ENCODE assay signal across 15 cellular contexts in the genomic region with DNA sequence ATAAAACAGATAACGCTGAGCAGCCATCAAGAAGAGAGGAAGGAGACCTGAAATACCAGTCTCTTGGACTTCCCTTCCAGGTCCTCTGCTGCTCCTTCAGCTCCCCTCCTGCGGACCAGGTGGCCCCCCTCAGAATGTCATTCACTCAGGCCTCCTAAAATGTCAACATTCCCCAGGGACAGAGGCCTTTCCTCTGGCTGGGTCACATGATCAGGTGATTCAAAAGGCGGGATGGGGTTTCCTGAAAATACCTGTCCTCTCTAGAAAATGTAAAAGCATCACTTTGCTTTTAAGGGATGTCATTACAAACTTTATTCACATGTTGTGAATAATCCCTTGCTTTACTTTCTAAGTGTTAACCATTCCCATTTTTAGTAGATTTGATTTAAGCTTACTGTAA.
DNase-seq lines count a peak whose midpoint lies in the region; FAIRE-seq and TF ChIP-seq lines count a peak whose summit lies in the region.
"Had no signal": no experiment of that assay in that cellular context is flagged by ENCODE, and none has a peak within 500 bp of the region (broad histone marks: within the 10 kb centered on the region; RNA-seq: fewer than 3 reads in every experiment).

No MANE protein-coding gene starts in this region.

- H4K5ac ChIP-seq in H1 (ENCODE audit: insufficient read length, low read depth, low read length), result no peak overlapping the region

- H3K27me3 ChIP-seq in mammary epithelial cell (ENCODE audit: insufficient read depth, low read length) (no peaks in the 10 kb centered on the region), H1 (replicated peaks in 1 of 4; ENCODE audit: control insufficient read depth in 3 of 4, extremely low read depth in 1 of 4, insufficient read depth in 3 of 4, low read length in 3 of 4) (no peaks in the 10 kb centered on the region), mesenchymal stem cell (ENCODE audit: control insufficient read depth in 1 of 2, insufficient read depth in 1 of 2, low read length in 2 of 2) (no peaks in the 10 kb centered on the region)
- H3K27me3 ChIP-seq: BLaER1 treated with 17β-estradiol and CSF1 and Interleukin-3, amounts not matched to agents 10 nM and 100 nM had no signal

- no TSS peak for BruUV-seq in mammary epithelial cell (replicated peaks; lab: Mats Ljungman, UMichigan)
- BruUV-seq in MCF 10A (replicated peaks; lab: Mats Ljungman, UMichigan), result no TSS peak

- H3K36me3 Mint-ChIP-seq in MCF 10A (ENCODE audit: insufficient read depth, unreplicated experiment), result no peaks in the 10 kb centered on the region
- H3K36me3 Mint-ChIP-seq in activated naive CD8-positive, alpha-beta T cell treated with anti-CD3 and anti-CD28 coated beads for 36 hours, result no peaks in the 10 kb centered on the region
- H3K36me3 Mint-ChIP-seq: CD4-positive, CD25-positive, alpha-beta regulatory T cell had no signal

- peaks cover 8% of the 10 kb centered on the region for H3K4me1 ChIP-seq in mammary epithelial cell (ENCODE audit: insufficient read depth, low read length)
- H3K4me1 ChIP-seq in H1 (replicated peaks in 1 of 4; ENCODE audit: control insufficient read depth in 3 of 4, insufficient read depth in 4 of 4, low read length in 3 of 4), result no peaks in the 10 kb centered on the region; a peak in 1 of 7 replicates
- no peaks in the 10 kb centered on the region for H3K4me1 ChIP-seq in mesenchymal stem cell (ENCODE audit: control insufficient read depth, insufficient read depth, low read depth, low read length)
- H3K4me1 ChIP-seq: BLaER1 treated with 17β-estradiol and CSF1 and Interleukin-3, amounts not matched to agents 10 nM and 100 nM had no signal

- peaks cover 8% of the 10 kb centered on the region for H3K9me3 Mint-ChIP-seq in MCF 10A (ENCODE audit: unreplicated experiment)
- peaks cover 6% of the 10 kb centered on the region for H3K9me3 Mint-ChIP-seq in activated naive CD8-positive, alpha-beta T cell treated with anti-CD3 and anti-CD28 coated beads for 36 hours

- H3K14ac ChIP-seq in H1 (ENCODE audit: insufficient read length) (no peak overlapping the region), mesenchymal stem cell (ENCODE audit: low read length in 2 of 2) (no peak overlapping the region)

- TF ChIP-seq POLR2A in H1 (IDR thresholded peaks at IDR 0.05; ENCODE audit: control extremely low read depth in 1 of 2, low read depth in 2 of 2, low read length in 2 of 2), result no peak

- no peak for TF ChIP-seq RAD21 in H1 (IDR thresholded peaks at IDR 0.05 in 1 of 2, conservative IDR thresholded peaks at IDR 0.05 in 1 of 2; ENCODE audit: low read depth in 2 of 2, low read length in 2 of 2)

- no peak overlapping the region for H3K4me3 Mint-ChIP-seq in MCF 10A (ENCODE audit: unreplicated experiment)
- no peak overlapping the region for H3K4me3 Mint-ChIP-seq in activated naive CD8-positive, alpha-beta T cell treated with anti-CD3 and anti-CD28 coated beads for 36 hours
- H3K4me3 Mint-ChIP-seq: CD4-positive, CD25-positive, alpha-beta regulatory T cell had no signal

- no peaks in the 10 kb centered on the region for H3K9me3 ChIP-seq in mammary epithelial cell (replicated peaks; ENCODE audit: insufficient read depth, low read length)
- H3K9me3 ChIP-seq in H1 (ENCODE audit: insufficient read depth in 2 of 2, low read depth in 1 of 2, low read length in 1 of 2), result no peaks in the 10 kb centered on the region
- H3K9me3 ChIP-seq in mesenchymal stem cell (ENCODE audit: control insufficient read depth, low read length), result peaks cover 3% of the 10 kb centered on the region
- H3K9me3 ChIP-seq: BLaER1 treated with 17β-estradiol and CSF1 and Interleukin-3, amounts not matched to agents 10 nM and 100 nM had no signal

- H4K8ac ChIP-seq in H1 (ENCODE audit: extremely low read depth, insufficient read depth, low read length), result no peak overlapping the region
- no peak overlapping the region for H4K8ac ChIP-seq in mesenchymal stem cell (ENCODE audit: low read length)

- no peak for TF ChIP-seq EP300 in H1 (IDR thresholded peaks at IDR 0.05; ENCODE audit: borderline replicate concordance in 1 of 2, low read depth in 2 of 2, low read length in 2 of 2)

- H4K20me1 ChIP-seq in mammary epithelial cell (ENCODE audit: insufficient read depth, low read length) (no peaks in the 10 kb centered on the region), H1 (replicated peaks in 1 of 2; ENCODE audit: control insufficient read depth in 1 of 2, insufficient read depth in 2 of 2, low read length in 2 of 2) (no peaks in the 10 kb centered on the region)
- H4K20me1 ChIP-seq: BLaER1 treated with 17β-estradiol and CSF1 and Interleukin-3, amounts not matched to agents 10 nM and 100 nM had no signal

- CTCF ChIA-PET in mammary epithelial cell (lab: Charles Lee; ENCODE audit: low non-redundant PET) (no interaction called here), MCF 10A (lab: Yijun Ruan, JAX) (interaction anchor here (0.9 kb wide), 1 partner anchor 39 kb away, joined by 3 read pairs; no protein-coding TSS in a partner anchor), H1 (lab: Charles Lee; ENCODE audit: partially characterized antibody) (no interaction called here)

- DNase-seq in mammary epithelial cell (no peak), MCF 10A (ENCODE audit: unreplicated experiment) (no peak), H1 (ENCODE audit: low read depth in 1 of 2, low spot score in 2 of 2) (no peak), mesenchymal stem cell (no peak), SHP77 (lab: John Stamatoyannopoulos, UW) (no peak), COLO668 (lab: John Stamatoyannopoulos, UW; ENCODE audit: unreplicated experiment) (no peak)
- DNase-seq in activated naive CD8-positive, alpha-beta T cell treated with anti-CD3 and anti-CD28 coated beads for 36 hours, result no peak
- DNase-seq: Calu3; CD4-positive, CD25-positive, alpha-beta regulatory T cell; DMS 273 treated with DMSO at 0.1 percent for 48 hours; GOT3; KG1 had no signal

- H3K27ac ChIP-seq in mammary epithelial cell (ENCODE audit: insufficient read depth, low read depth, low read length), result no peak overlapping the region
- no peak overlapping the region for H3K27ac ChIP-seq in H1 (ENCODE audit: low read depth, low read length)
- no peak overlapping the region for H3K27ac ChIP-seq in mesenchymal stem cell (ENCODE audit: low read length, poor library complexity, severe bottlenecking)
- H3K27ac ChIP-seq: 22Rv1; BLaER1 treated with 17β-estradiol and CSF1 and Interleukin-3, amounts not matched to agents 10 nM and 100 nM had no signal

- POLR2A ChIA-PET in MCF 10A (lab: Yijun Ruan, JAX) (no interaction called here), H1 (lab: Charles Lee; ENCODE audit: partially characterized antibody) (interaction anchor here (0.6 to 0.7 kb wide), 3 partner anchors 124 to 828 kb away, joined by 3 read pairs; no protein-coding TSS in a partner anchor)

- H2AK5ac ChIP-seq in H1 (ENCODE audit: low read depth, low read length), result no peak overlapping the region
- H2AK5ac ChIP-seq in mesenchymal stem cell (ENCODE audit: low read length, severe bottlenecking), result no peak overlapping the region

- H3K4me3 ChIP-seq in mammary epithelial cell (replicated peaks in 1 of 3; ENCODE audit: insufficient read depth in 1 of 3, low read depth in 2 of 3, low read length in 3 of 3), result no peak overlapping the region
- no peak overlapping the region for H3K4me3 ChIP-seq in H1 (ENCODE audit: extremely low read depth in 1 of 4, insufficient read depth in 2 of 4, low read depth in 3 of 4, low read length in 4 of 4)
- no peak overlapping the region for H3K4me3 ChIP-seq in mesenchymal stem cell (ENCODE audit: insufficient read depth in 1 of 2, low read depth in 1 of 2, low read length in 2 of 2)
- H3K4me3 ChIP-seq: BLaER1 treated with 17β-estradiol and CSF1 and Interleukin-3, amounts not matched to agents 10 nM and 100 nM; GM12878 had no signal

- no peak overlapping the region for H3K18ac ChIP-seq in H1 (ENCODE audit: extremely low read depth, low read length)
- H3K18ac ChIP-seq in mesenchymal stem cell (ENCODE audit: low read depth in 1 of 2, low read length in 2 of 2), result no peak overlapping the region

- dilution Hi-C loops in mammary epithelial cell (cut with HindIII; ENCODE audit: low sequenced_read_pairs), result no loop called here

- H3K36me3 ChIP-seq in mammary epithelial cell (ENCODE audit: insufficient read depth, low read length), result no peaks in the 10 kb centered on the region
- no peaks in the 10 kb centered on the region; a peak in 1 of 8 replicates for H3K36me3 ChIP-seq in H1 (ENCODE audit: control insufficient read depth in 2 of 4, insufficient read depth in 4 of 4, low read length in 3 of 4)
- no peaks in the 10 kb centered on the region for H3K36me3 ChIP-seq in mesenchymal stem cell (ENCODE audit: control insufficient read depth in 1 of 2, insufficient read depth in 2 of 2, low read depth in 1 of 2, low read length in 2 of 2)
- H3K36me3 ChIP-seq: BLaER1 treated with 17β-estradiol and CSF1 and Interleukin-3, amounts not matched to agents 10 nM and 100 nM had no signal

- intact Hi-C loops in mammary epithelial cell (cut with micrococcal nuclease), result no loop called here
- intact Hi-C loops in MCF 10A (cut with micrococcal nuclease), result no loop called here

- H2AFZ ChIP-seq in mammary epithelial cell (ENCODE audit: low read depth, low read length) (peak overlapping the region; percentile 21), H1 (ENCODE audit: low read length) (0 out of 2 replicates have a peak overlapping the region, but pooled peaks have one; percentile 57), mesenchymal stem cell (ENCODE audit: low read depth, low read length) (no peak overlapping the region)

- H3K4me1 Mint-ChIP-seq in MCF 10A (ENCODE audit: insufficient read depth, unreplicated experiment), result no peaks in the 10 kb centered on the region
- no peaks in the 10 kb centered on the region for H3K4me1 Mint-ChIP-seq in activated naive CD8-positive, alpha-beta T cell treated with anti-CD3 and anti-CD28 coated beads for 36 hours
- H3K4me1 Mint-ChIP-seq: CD4-positive, CD25-positive, alpha-beta regulatory T cell had no signal

- H3K27ac Mint-ChIP-seq in MCF 10A (ENCODE audit: low read depth, unreplicated experiment), result no peak overlapping the region
- no peak overlapping the region for H3K27ac Mint-ChIP-seq in activated naive CD8-positive, alpha-beta T cell treated with anti-CD3 and anti-CD28 coated beads for 36 hours
- H3K27ac Mint-ChIP-seq: CD4-positive, CD25-positive, alpha-beta regulatory T cell had no signal

- no peak overlapping the region for H2BK5ac ChIP-seq in H1 (ENCODE audit: low read depth, low read length)
- H2BK5ac ChIP-seq in mesenchymal stem cell (ENCODE audit: low read depth, low read length, poor library complexity, severe bottlenecking), result peak overlapping the region; percentile 19

- TF ChIP-seq CTCF in mammary epithelial cell (conservative IDR thresholded peaks at IDR 0.05 in 1 of 2, IDR thresholded peaks at IDR 0.05 in 1 of 2; ENCODE audit: extremely low read depth in 1 of 2, insufficient read depth in 1 of 2, low read depth in 1 of 2, low read length in 2 of 2) (no peak), MCF 10A (IDR thresholded peaks at IDR 0.05; ENCODE audit: unreplicated experiment) (no peak), H1 (IDR thresholded peaks at IDR 0.05; ENCODE audit: control extremely low read depth in 1 of 3, insufficient read depth in 1 of 3, low read depth in 1 of 3, low read length in 3 of 3) (no peak)

- no peaks in the 10 kb centered on the region for H3K27me3 Mint-ChIP-seq in MCF 10A (ENCODE audit: insufficient read depth, unreplicated experiment)
- no peaks in the 10 kb centered on the region for H3K27me3 Mint-ChIP-seq in activated naive CD8-positive, alpha-beta T cell treated with anti-CD3 and anti-CD28 coated beads for 36 hours
- H3K27me3 Mint-ChIP-seq: CD4-positive, CD25-positive, alpha-beta regulatory T cell had no signal

- no peak overlapping the region for H3K4ac ChIP-seq in H1 (replicated peaks; ENCODE audit: insufficient read length, low read depth, low read length)
- H3K4ac ChIP-seq in mesenchymal stem cell (ENCODE audit: low read depth in 1 of 2, low read length in 2 of 2), result no peak overlapping the region

- 79% methylated on average over 3 of the region's 3 CpGs for WGBS in mammary epithelial cell (ENCODE audit: low coverage, missing lambda C conversion rate)
- WGBS in H1 (ENCODE audit: extremely low coverage in 1 of 2, insufficient coverage in 1 of 2, insufficient read length in 1 of 2, insufficient replicate concordance in 2 of 2, low coverage in 1 of 2, low lambda C conversion rate in 2 of 2, missing lambda C conversion rate in 1 of 2), 2 experiments, result 69% methylated on average over 3 of the region's 3 CpGs; no CpG with 5 or more reads in 1 of the 2 experiments
- 90% methylated on average over 3 of the region's 3 CpGs for WGBS in mesenchymal stem cell

- H3K79me1 ChIP-seq in H1 (ENCODE audit: low read depth, low read length) (no peaks in the 10 kb centered on the region), mesenchymal stem cell (replicated peaks; ENCODE audit: low read length, poor library complexity, severe bottlenecking) (no peaks in the 10 kb centered on the region)

- H2BK15ac ChIP-seq in H1 (ENCODE audit: low read length), result no peak overlapping the region
- H2BK15ac ChIP-seq in mesenchymal stem cell (ENCODE audit: low read depth, poor library complexity, severe bottlenecking), result no peak overlapping the region

- H2BK12ac ChIP-seq in H1 (ENCODE audit: low read depth, low read length), result no peak overlapping the region
- no peak overlapping the region for H2BK12ac ChIP-seq in mesenchymal stem cell (ENCODE audit: low read length in 2 of 2)

- H3K9ac ChIP-seq in mammary epithelial cell (ENCODE audit: insufficient read depth, low read length), result no peak overlapping the region
- no peak overlapping the region for H3K9ac ChIP-seq in H1 (replicated peaks in 1 of 4; ENCODE audit: extremely low read depth in 1 of 4, low read depth in 3 of 4, low read length in 3 of 4)
- no peak overlapping the region for H3K9ac ChIP-seq in mesenchymal stem cell (ENCODE audit: low read length)
- H3K9ac ChIP-seq: BLaER1 treated with 17β-estradiol and CSF1 and Interleukin-3, amounts not matched to agents 10 nM and 100 nM had no signal

- no peak overlapping the region for H2BK120ac ChIP-seq in H1 (replicated peaks; ENCODE audit: low read depth, low read length)
- no peak overlapping the region for H2BK120ac ChIP-seq in mesenchymal stem cell (ENCODE audit: low read depth, low read length)

- no peak overlapping the region for H2BK20ac ChIP-seq in H1 (ENCODE audit: low read length)

- FAIRE-seq in H1 (lab: Jason Lieb, UNC), result no peak
- FAIRE-seq: GM12878 had no signal

- peaks cover 5% of the 10 kb centered on the region; the same call in 1 of the 2 replicates for H3K23me2 ChIP-seq in H1 (ENCODE audit: low read depth, low read length)

- H4K91ac ChIP-seq in H1 (replicated peaks; ENCODE audit: insufficient read length, low read length) (no peak overlapping the region), mesenchymal stem cell (ENCODE audit: low read length) (no peak overlapping the region)

- in situ Hi-C loops in mammary epithelial cell (cut with MboI; ENCODE audit: low sequenced_read_pairs in 2 of 2), result no loop called here

- H3K23ac ChIP-seq in H1 (ENCODE audit: insufficient read length) (no peak overlapping the region), mesenchymal stem cell (ENCODE audit: low read length in 2 of 2) (no peak overlapping the region)

- H3K56ac ChIP-seq in H1 (replicated peaks; ENCODE audit: insufficient read length, low read depth, low read length), result no peak overlapping the region

- H3K4me2 ChIP-seq in mammary epithelial cell (ENCODE audit: insufficient read depth, low read depth, low read length) (no peak overlapping the region), H1 (ENCODE audit: insufficient read depth in 1 of 2, low read depth in 2 of 2, low read length in 2 of 2) (no peak overlapping the region), mesenchymal stem cell (ENCODE audit: low read length, poor library complexity, severe bottlenecking) (no peak overlapping the region)
- H3K4me2 ChIP-seq: BLaER1 treated with 17β-estradiol and CSF1 and Interleukin-3, amounts not matched to agents 10 nM and 100 nM had no signal

- no peaks in the 10 kb centered on the region for H3K79me2 ChIP-seq in mammary epithelial cell (ENCODE audit: insufficient read depth, low read length)
- no peaks in the 10 kb centered on the region for H3K79me2 ChIP-seq in H1 (ENCODE audit: control insufficient read depth in 1 of 2, insufficient read depth in 2 of 2, low read length in 2 of 2)
